In the genomic region with DNA sequence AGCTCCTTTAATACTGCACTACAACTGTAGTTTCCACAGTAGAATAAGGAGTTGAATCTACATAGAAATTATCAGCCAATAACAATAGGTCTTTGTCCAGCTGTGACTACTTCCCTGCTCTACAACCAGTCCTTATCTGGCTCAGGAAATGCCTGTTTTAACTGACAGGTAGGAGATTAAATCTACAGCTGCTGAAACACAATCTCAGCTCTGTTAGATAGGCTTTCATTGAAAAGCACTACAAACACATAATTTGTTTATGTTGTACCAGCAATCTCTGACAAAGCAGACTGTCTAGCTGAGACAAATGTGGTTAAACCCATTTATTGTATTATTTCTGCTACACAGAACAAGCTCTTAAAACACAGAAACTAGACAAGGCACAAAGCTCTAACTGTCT, we compare ENCODE assay signal across 14 cellular contexts.
DNase-seq lines count a peak whose midpoint lies in the region; ATAC-seq and TF ChIP-seq lines count a peak whose summit lies in the region.
"Had no signal": no experiment of that assay in that cellular context is flagged by ENCODE, and none has a peak within 500 bp of the region (broad histone marks: within the 10 kb centered on the region; RNA-seq: fewer than 3 reads in every experiment).

No MANE protein-coding gene starts in this region.

- CTCF ChIA-PET in activated naive CD4-positive, alpha-beta T cell treated with anti-CD3 and anti-CD28 coated beads for 36 hours (lab: Charles Lee) = interaction anchor here (0.7 kb wide), 1 partner anchor 234 kb away, joined by 3 read pairs; no protein-coding TSS in a partner anchor

- H4K20me1 ChIP-seq in neural progenitor cell (ENCODE audit: low read depth) = no peaks in the 10 kb centered on the region

- H3K9me3 ChIP-seq in body of pancreas (no peaks in the 10 kb centered on the region), neural progenitor cell (ENCODE audit: low read depth) (no peaks in the 10 kb centered on the region)
- H3K9me3 ChIP-seq: testis had no signal

- H3K79me2 ChIP-seq in neural progenitor cell (ENCODE audit: low read depth) = no peaks in the 10 kb centered on the region

- H3K27ac ChIP-seq in body of pancreas (peak overlapping the region in 2 of 4 donors; percentile 14 to 52), neural progenitor cell (no peak overlapping the region)
- H3K27ac ChIP-seq: testis had no signal

- no peak overlapping the region for H3K27ac Mint-ChIP-seq in neural progenitor cell
- H3K27ac Mint-ChIP-seq in activated naive CD4-positive, alpha-beta T cell treated with anti-CD3 and anti-CD28 coated beads for 36 hours = no peak overlapping the region
- H3K27ac Mint-ChIP-seq: CD4-positive, CD25-positive, alpha-beta regulatory T cell; naive B cell; T-helper 1 cell treated with Interleukin-12 subunit alpha and Interleukin-12 subunit beta and Interleukin-4 antibody, amounts not matched to agents 30 μg/mL and 1 μg/mL, for 36 hours had no signal

- H3K4me3 ChIP-seq in body of pancreas = no peak overlapping the region
- no peak overlapping the region for H3K4me3 ChIP-seq in neural progenitor cell
- H3K4me3 ChIP-seq: testis had no signal

- no peak for TF ChIP-seq CTCF in body of pancreas (IDR thresholded peaks at IDR 0.05)
- TF ChIP-seq CTCF in neural progenitor cell (IDR thresholded peaks at IDR 0.05) = no peak

- no peaks in the 10 kb centered on the region for H3K36me3 Mint-ChIP-seq in neural progenitor cell
- H3K36me3 Mint-ChIP-seq in activated naive CD4-positive, alpha-beta T cell treated with anti-CD3 and anti-CD28 coated beads for 36 hours (ENCODE audit: low read depth) = no peaks in the 10 kb centered on the region
- H3K36me3 Mint-ChIP-seq: CD4-positive, CD25-positive, alpha-beta regulatory T cell; naive B cell had no signal

- no peak overlapping the region for H3K4me3 Mint-ChIP-seq in neural progenitor cell
- H3K4me3 Mint-ChIP-seq in activated naive CD4-positive, alpha-beta T cell treated with anti-CD3 and anti-CD28 coated beads for 36 hours = no peak overlapping the region
- H3K4me3 Mint-ChIP-seq: CD4-positive, CD25-positive, alpha-beta regulatory T cell; central memory CD8-positive, alpha-beta T cell; naive B cell; T-helper 1 cell treated with Interleukin-12 subunit alpha and Interleukin-12 subunit beta and Interleukin-4 antibody, amounts not matched to agents 30 μg/mL and 1 μg/mL, for 36 hours had no signal

- no peaks in the 10 kb centered on the region for H3F3A ChIP-seq in neural progenitor cell (ENCODE audit: low read depth)

- intact Hi-C loops in body of pancreas (cut with DNase I) = no loop called here
- intact Hi-C loops in activated naive CD4-positive, alpha-beta T cell treated with anti-CD3 and anti-CD28 coated beads for 36 hours (cut with micrococcal nuclease) = no loop called here

- H3K27me3 Mint-ChIP-seq in neural progenitor cell (ENCODE audit: insufficient read depth, low read depth) = no peaks in the 10 kb centered on the region
- no peaks in the 10 kb centered on the region for H3K27me3 Mint-ChIP-seq in activated naive CD4-positive, alpha-beta T cell treated with anti-CD3 and anti-CD28 coated beads for 36 hours (ENCODE audit: low read depth)
- H3K27me3 Mint-ChIP-seq: CD4-positive, CD25-positive, alpha-beta regulatory T cell; central memory CD8-positive, alpha-beta T cell; naive B cell had no signal

- H3K4me2 ChIP-seq in neural progenitor cell = peak overlapping the region; percentile 34

- H3K4me1 Mint-ChIP-seq in neural progenitor cell = peaks cover 7% of the 10 kb centered on the region
- no peaks in the 10 kb centered on the region for H3K4me1 Mint-ChIP-seq in activated naive CD4-positive, alpha-beta T cell treated with anti-CD3 and anti-CD28 coated beads for 36 hours (ENCODE audit: low read depth)
- H3K4me1 Mint-ChIP-seq: CD4-positive, CD25-positive, alpha-beta regulatory T cell; central memory CD8-positive, alpha-beta T cell; naive B cell had no signal

- no peaks in the 10 kb centered on the region for H3K9me3 Mint-ChIP-seq in neural progenitor cell
- H3K9me3 Mint-ChIP-seq in activated naive CD4-positive, alpha-beta T cell treated with anti-CD3 and anti-CD28 coated beads for 36 hours = no peaks in the 10 kb centered on the region
- H3K9me3 Mint-ChIP-seq: T-helper 1 cell treated with Interleukin-12 subunit alpha and Interleukin-12 subunit beta and Interleukin-4 antibody, amounts not matched to agents 30 μg/mL and 1 μg/mL, for 36 hours had no signal

- H2AFZ ChIP-seq in neural progenitor cell (replicated peaks) = peak overlapping the region; percentile 30

- no peaks in the 10 kb centered on the region for H3K27me3 ChIP-seq in body of pancreas
- H3K27me3 ChIP-seq in neural progenitor cell = no peaks in the 10 kb centered on the region
- H3K27me3 ChIP-seq: testis had no signal

- ATAC-seq in body of pancreas (peak; percentile 74), HG03571 (IDR thresholded peaks at IDR 0.05; ENCODE audit: unreplicated experiment) (no peak)

- DNase-seq in NCI-H1048 (lab: John Stamatoyannopoulos, UW) = peak; percentile 88
- peak; percentile 30 for DNase-seq in NCI-H2196 treated with DMSO at 0.1 percent for 48 hours (lab: John Stamatoyannopoulos, UW; ENCODE audit: unreplicated experiment)
- no peak for DNase-seq in body of pancreas
- peak; percentile 16 for DNase-seq in neural progenitor cell (ENCODE audit: low spot score)
- DNase-seq in activated gamma-delta T cell (lab: John Stamatoyannopoulos, UW) = no peak
- DNase-seq in activated naive CD4-positive, alpha-beta T cell treated with anti-CD3 and anti-CD28 coated beads for 36 hours = no peak
- DNase-seq: activated effector memory CD4-positive, alpha-beta T cell treated with Interleukin-2 at 50 U/mL for 16 hours; CD4-positive, CD25-positive, alpha-beta regulatory T cell; Karpas-422; naive B cell; testis had no signal

- H3K36me3 ChIP-seq in body of pancreas (replicated peaks in 1 of 2; ENCODE audit: insufficient read depth in 1 of 2, low read depth in 2 of 2) (no peaks in the 10 kb centered on the region), neural progenitor cell (no peaks in the 10 kb centered on the region)

- H3K9ac ChIP-seq in neural progenitor cell = no peak overlapping the region

- TF ChIP-seq POLR2A in body of pancreas (IDR thresholded peaks at IDR 0.05) = no peak

- no peaks in the 10 kb centered on the region for H3K4me1 ChIP-seq in body of pancreas
- H3K4me1 ChIP-seq in neural progenitor cell = peaks cover 7% of the 10 kb centered on the region
- H3K4me1 ChIP-seq: testis had no signal

Comparison
In these comparisons a context has a peak if more than half of its experiments do, and no peak if none do; other contexts are left out.
1. DNase-seq: peak in NCI-H1048 (single experiment), NCI-H2196 treated with DMSO at 0.1 percent for 48 hours (single experiment) and neural progenitor cell (single experiment); none in body of pancreas (0 of 4), activated gamma-delta T cell (single experiment) and activated naive CD4-positive, alpha-beta T cell treated with anti-CD3 and anti-CD28 coated beads for 36 hours (single experiment).